28 cellular contexts compared by ENCODE assay signal in the genomic region with DNA sequence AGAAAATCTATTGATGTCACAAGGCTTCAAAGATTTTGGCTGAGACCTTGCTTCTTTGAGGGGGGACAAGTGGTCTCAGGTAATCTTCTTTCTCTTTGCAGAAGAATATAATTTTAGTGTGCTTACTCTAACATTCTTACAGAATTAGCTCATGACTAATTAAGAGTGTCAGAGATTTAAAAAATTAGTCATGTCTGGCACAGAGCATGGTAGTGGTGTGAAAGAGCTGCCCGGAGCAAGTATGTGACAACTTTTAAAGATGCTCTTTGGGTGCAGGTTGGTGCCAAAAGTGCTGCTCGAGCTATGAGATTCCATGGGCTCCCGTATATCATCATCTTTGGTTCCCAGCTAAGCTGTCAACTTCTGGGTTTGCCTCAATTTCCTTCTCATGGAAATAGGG. TPM values are rescaled to one million over a fixed set of nuclear protein-coding genes. Genes with fewer than 3 reads are reported as not detected.
"Had no signal": no experiment of that assay in that cellular context is flagged by ENCODE, and none has a peak within 500 bp of the region (broad histone marks: within the 10 kb centered on the region; RNA-seq: fewer than 3 reads in every experiment).

No MANE protein-coding gene starts in this region.

- H3K9me3 ChIP-seq: left ventricle myocardium inferior, mucosa of descending colon, ovary, stomach, testis, thyroid gland, transverse colon, upper lobe of left lung, vagina had no signal

- H3K27ac ChIP-seq: left ventricle myocardium inferior, ovary, skin epidermis, stomach, testis, thyroid gland, transverse colon, upper lobe of left lung, vagina had no signal

- DNase-seq: left ventricle myocardium inferior; midbrain; mucosa of descending colon; naive thymus-derived CD4-positive, alpha-beta T cell; ovary; stimulated activated CD4-positive, alpha-beta T cell treated with anti-CD3 and anti-CD28 coated beads, Interleukin-12 subunit alpha, Interleukin-12 subunit beta, amount 100 ng/mL, for 4 hours; stimulated activated CD4-positive, alpha-beta T cell treated with anti-CD3 and anti-CD28 coated beads, Interleukin-15, amount 100 ng/mL, for 24 hours; stimulated activated CD4-positive, alpha-beta T cell treated with anti-CD3 and anti-CD28 coated beads, Interleukin-2, amount 100 ng/mL, for 24 hours; stimulated activated CD4-positive, alpha-beta T cell treated with anti-CD3 and anti-CD28 coated beads, Interleukin-4, amount 100 ng/mL, for 1 hour; stimulated activated naive B cell treated with anti-CD40 and anti-IgM and Interleukin-4, amounts not matched to agents 10 μg/mL and 1 μg/mL and 100 μg/mL, for 72 hours; stimulated activated naive CD8-positive, alpha-beta T cell treated with anti-CD3 and anti-CD28 coated beads, Interleukin-15, Interleukin-2, amounts not matched to agents 100 U/mL and 50 U/mL, for 24 hours; stomach; upper lobe of left lung had no signal

- H3K36me3 ChIP-seq: left ventricle myocardium inferior, ovary, stomach, thyroid gland, transverse colon, upper lobe of left lung, vagina had no signal

- H3K36me3 Mint-ChIP-seq: memory B cell; naive thymus-derived CD4-positive, alpha-beta T cell; natural killer cell treated with Interleukin-12 subunit alpha and Interleukin-12 subunit beta and Interleukin-15 and Interleukin-18, amount 100 ng/mL, for 72 hours; stimulated activated naive B cell treated with anti-CD40 and anti-IgM and Interleukin-4, amounts not matched to agents 10 μg/mL and 1 μg/mL and 100 μg/mL, for 72 hours had no signal

- H3K27ac Mint-ChIP-seq: memory B cell; natural killer cell treated with Interleukin-12 subunit alpha and Interleukin-12 subunit beta and Interleukin-15 and Interleukin-18, amount 100 ng/mL, for 72 hours; progenitor cell of endocrine pancreas; stimulated activated naive B cell treated with anti-CD40 and anti-IgM and Interleukin-4, amounts not matched to agents 10 μg/mL and 1 μg/mL and 100 μg/mL, for 72 hours had no signal

- H3K4me3 Mint-ChIP-seq: memory B cell; naive thymus-derived CD4-positive, alpha-beta T cell; natural killer cell treated with Interleukin-12 subunit alpha and Interleukin-12 subunit beta and Interleukin-15 and Interleukin-18, amount 100 ng/mL, for 72 hours; stimulated activated naive B cell treated with anti-CD40 and anti-IgM and Interleukin-4, amounts not matched to agents 10 μg/mL and 1 μg/mL and 100 μg/mL, for 72 hours had no signal

- H3K4me1 ChIP-seq: testis, transverse colon had no signal

- H3K4me3 ChIP-seq: left ventricle myocardium inferior, lung, mucosa of descending colon, ovary, skin epidermis, stomach, testis, thyroid gland, transverse colon, upper lobe of left lung, vagina had no signal

- ATAC-seq: mucosa of descending colon; naive thymus-derived CD4-positive, alpha-beta T cell; natural killer cell treated with Interleukin-12 subunit alpha and Interleukin-12 subunit beta and Interleukin-15 and Interleukin-18, amount 100 ng/mL, for 72 hours; right cardiac atrium; sciatic nerve; stimulated activated naive B cell treated with anti-CD40 and anti-IgM and Interleukin-4, amounts not matched to agents 10 μg/mL and 1 μg/mL and 100 μg/mL, for 72 hours; stimulated activated naive CD8-positive, alpha-beta T cell treated with anti-CD3 and anti-CD28 coated beads, Interleukin-15, Interleukin-2, amounts not matched to agents 100 U/mL and 50 U/mL, for 24 hours had no signal

- H3K9me3 Mint-ChIP-seq: memory B cell; natural killer cell treated with Interleukin-12 subunit alpha and Interleukin-12 subunit beta and Interleukin-15 and Interleukin-18, amount 100 ng/mL, for 72 hours; stimulated activated naive B cell treated with anti-CD40 and anti-IgM and Interleukin-4, amounts not matched to agents 10 μg/mL and 1 μg/mL and 100 μg/mL, for 72 hours had no signal

- H3K4me1 Mint-ChIP-seq: naive thymus-derived CD4-positive, alpha-beta T cell had no signal

- H3K27me3 ChIP-seq: ovary, testis, thyroid gland, transverse colon, upper lobe of left lung, vagina had no signal

RNA-seq across cellular contexts. Expression of a gene that starts 31.1 kb away (rescaled TPM):
- total RNA-seq: kidney epithelial cell; natural killer cell treated with Interleukin-12 subunit alpha and Interleukin-12 subunit beta and Interleukin-15 and Interleukin-18, amount 100 ng/mL, for 72 hours; progenitor cell of endocrine pancreas; pulmonary artery endothelial cell; renal cortical epithelial cell; transverse colon had no signal
- polyA plus RNA-seq: naive thymus-derived CD4-positive, alpha-beta T cell; neural cell had no signal

RNA-seq across cellular contexts. Expression of a gene that starts 34.1 kb away (rescaled TPM):
- total RNA-seq: kidney epithelial cell; naive thymus-derived CD4-positive, alpha-beta T cell; natural killer cell treated with Interleukin-12 subunit alpha and Interleukin-12 subunit beta and Interleukin-15 and Interleukin-18, amount 100 ng/mL, for 72 hours; pulmonary artery endothelial cell; renal cortical epithelial cell had no signal
- polyA plus RNA-seq: naive thymus-derived CD4-positive, alpha-beta T cell had no signal
